ENCODE assay signal across 11 cellular contexts in the genomic region with DNA sequence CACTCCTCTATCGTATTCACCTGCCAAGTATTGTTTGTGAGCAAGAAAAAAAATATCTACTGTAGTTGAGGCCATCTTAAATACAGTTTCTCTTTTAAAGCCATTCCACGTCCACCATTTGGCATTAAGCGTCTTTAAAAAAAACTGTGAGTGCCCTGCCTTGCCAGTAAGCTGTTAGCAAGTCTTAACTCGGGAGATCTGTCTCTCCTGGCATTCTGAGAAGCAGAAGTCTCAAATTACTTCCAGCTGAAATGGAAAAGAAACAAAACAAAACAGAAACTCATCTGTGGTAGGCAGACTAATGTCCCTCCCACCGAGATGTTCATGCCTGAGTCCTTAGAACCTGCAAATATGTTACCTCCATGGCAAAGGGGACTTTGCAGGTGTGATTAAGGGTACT.
DNase-seq lines count a peak whose midpoint lies in the region; ATAC-seq lines count a peak whose summit lies in the region.
"Had no signal": no experiment of that assay in that cellular context is flagged by ENCODE, and none has a peak within 500 bp of the region (broad histone marks: within the 10 kb centered on the region; RNA-seq: fewer than 3 reads in every experiment).

No MANE protein-coding gene starts in this region.

- no peaks in the 10 kb centered on the region for H3K27me3 ChIP-seq in ACC112 (ENCODE audit: insufficient read depth, low read length)
- no peaks in the 10 kb centered on the region for H3K27me3 ChIP-seq in CD4-positive, alpha-beta memory T cell (ENCODE audit: insufficient read depth, low read length)
- H3K27me3 ChIP-seq: cardiac muscle cell had no signal

- peaks cover 5% of the 10 kb centered on the region for H3K36me3 Mint-ChIP-seq in natural killer cell treated with Interleukin-12 subunit alpha and Interleukin-12 subunit beta and Interleukin-15 and Interleukin-18, amount 100 ng/mL, for 72 hours
- peaks cover 0 to 7% of the 10 kb centered on the region in 2 donors for H3K36me3 Mint-ChIP-seq in CD4-positive, alpha-beta memory T cell
- H3K36me3 Mint-ChIP-seq in activated T-helper 1 cell treated with anti-CD3 and anti-CD28 coated beads, Interleukin-12 subunit alpha, Interleukin-12 subunit beta, Interleukin-2, Interleukin-4 antibody, amounts not matched to agents 30 ng/mL and 10 ng/mL and 1 ng/mL, durations not matched to agents 14 hours and 24 hours and 36 hours (ENCODE audit: low read depth), result peaks cover 5% of the 10 kb centered on the region

- no peaks in the 10 kb centered on the region for H3K27me3 Mint-ChIP-seq in natural killer cell treated with Interleukin-12 subunit alpha and Interleukin-12 subunit beta and Interleukin-15 and Interleukin-18, amount 100 ng/mL, for 72 hours
- H3K27me3 Mint-ChIP-seq in CD4-positive, alpha-beta memory T cell, result no peaks in the 10 kb centered on the region
- peaks cover 5% of the 10 kb centered on the region for H3K27me3 Mint-ChIP-seq in activated T-helper 1 cell treated with anti-CD3 and anti-CD28 coated beads, Interleukin-12 subunit alpha, Interleukin-12 subunit beta, Interleukin-2, Interleukin-4 antibody, amounts not matched to agents 30 ng/mL and 10 ng/mL and 1 ng/mL, durations not matched to agents 14 hours and 24 hours and 36 hours (ENCODE audit: insufficient read depth)

- intact Hi-C loops in CD4-positive, alpha-beta memory T cell (cut with micrococcal nuclease), result no loop called here
- intact Hi-C loops in activated T-helper 1 cell treated with anti-CD3 and anti-CD28 coated beads, Interleukin-12 subunit alpha, Interleukin-12 subunit beta, Interleukin-2, Interleukin-4 antibody, amounts not matched to agents 30 ng/mL and 10 ng/mL and 1 ng/mL, durations not matched to agents 14 hours and 24 hours and 36 hours (cut with micrococcal nuclease), result no loop called here

- peak overlapping the region; percentile 90 for H3K27ac ChIP-seq in ACC112 (ENCODE audit: low read depth, low read length)
- H3K27ac ChIP-seq in CD4-positive, alpha-beta memory T cell (ENCODE audit: low read depth, low read length), result no peak overlapping the region
- H3K27ac ChIP-seq: cardiac muscle cell had no signal

- peak overlapping the region; percentile 45 for H3K4me3 ChIP-seq in ACC112 (ENCODE audit: low read depth, low read length)
- no peak overlapping the region for H3K4me3 ChIP-seq in CD4-positive, alpha-beta memory T cell (ENCODE audit: low read length in 2 of 2)
- H3K4me3 ChIP-seq: cardiac muscle cell had no signal

- peaks cover 43% of the 10 kb centered on the region for H3K4me1 ChIP-seq in ACC112 (ENCODE audit: control insufficient read depth, insufficient read depth, low read length, unreplicated experiment)
- H3K4me1 ChIP-seq in CD4-positive, alpha-beta memory T cell (ENCODE audit: insufficient read depth, low read length), result no peaks in the 10 kb centered on the region

- peak overlapping the region in 1 of 2 donors; percentile 41 for H3K27ac Mint-ChIP-seq in natural killer cell treated with Interleukin-12 subunit alpha and Interleukin-12 subunit beta and Interleukin-15 and Interleukin-18, amount 100 ng/mL, for 72 hours
- H3K27ac Mint-ChIP-seq in CD4-positive, alpha-beta memory T cell, result peak overlapping the region in 1 of 7 donors; percentile 19
- no peak overlapping the region for H3K27ac Mint-ChIP-seq in activated T-helper 1 cell treated with anti-CD3 and anti-CD28 coated beads, Interleukin-12 subunit alpha, Interleukin-12 subunit beta, Interleukin-2, Interleukin-4 antibody, amounts not matched to agents 30 ng/mL and 10 ng/mL and 1 ng/mL, durations not matched to agents 14 hours and 24 hours and 36 hours

- H3K4me1 Mint-ChIP-seq in natural killer cell treated with Interleukin-12 subunit alpha and Interleukin-12 subunit beta and Interleukin-15 and Interleukin-18, amount 100 ng/mL, for 72 hours (ENCODE audit: low read depth in 2 of 2), result peaks cover 39 to 49% of the 10 kb centered on the region in 2 donors
- peaks cover 2 to 5% (median 4%) of the 10 kb centered on the region in 4 donors for H3K4me1 Mint-ChIP-seq in CD4-positive, alpha-beta memory T cell
- peaks cover 29% of the 10 kb centered on the region for H3K4me1 Mint-ChIP-seq in activated T-helper 1 cell treated with anti-CD3 and anti-CD28 coated beads, Interleukin-12 subunit alpha, Interleukin-12 subunit beta, Interleukin-2, Interleukin-4 antibody, amounts not matched to agents 30 ng/mL and 10 ng/mL and 1 ng/mL, durations not matched to agents 14 hours and 24 hours and 36 hours (ENCODE audit: low read depth)

- H3K36me3 ChIP-seq in ACC112 (ENCODE audit: insufficient read depth, low read length), result no peaks in the 10 kb centered on the region
- no peaks in the 10 kb centered on the region for H3K36me3 ChIP-seq in CD4-positive, alpha-beta memory T cell (ENCODE audit: insufficient read depth, low read length)
- H3K36me3 ChIP-seq: cardiac muscle cell had no signal

- peak overlapping the region; percentile 62 for H3K4me3 Mint-ChIP-seq in natural killer cell treated with Interleukin-12 subunit alpha and Interleukin-12 subunit beta and Interleukin-15 and Interleukin-18, amount 100 ng/mL, for 72 hours
- no peak overlapping the region for H3K4me3 Mint-ChIP-seq in CD4-positive, alpha-beta memory T cell
- no peak overlapping the region for H3K4me3 Mint-ChIP-seq in activated T-helper 1 cell treated with anti-CD3 and anti-CD28 coated beads, Interleukin-12 subunit alpha, Interleukin-12 subunit beta, Interleukin-2, Interleukin-4 antibody, amounts not matched to agents 30 ng/mL and 10 ng/mL and 1 ng/mL, durations not matched to agents 14 hours and 24 hours and 36 hours

- H3K9me3 ChIP-seq in CD4-positive, alpha-beta memory T cell (ENCODE audit: control insufficient read depth in 1 of 2, low read length in 2 of 2), result no peaks in the 10 kb centered on the region

- peak overlapping the region; percentile 98 for H2AFZ ChIP-seq in ACC112 (ENCODE audit: low read length, unreplicated experiment)

- peak; percentile 85 for DNase-seq in NCI-H2171 treated with DMSO at 0.1 percent for 48 hours (lab: John Stamatoyannopoulos, UW)
- no peak for DNase-seq in natural killer cell treated with Interleukin-12 subunit alpha and Interleukin-12 subunit beta and Interleukin-15 and Interleukin-18, amount 100 ng/mL, for 72 hours (ENCODE audit: low spot score)
- no peak for DNase-seq in CD4-positive, alpha-beta memory T cell
- no peak for DNase-seq in stimulated activated CD4-positive, alpha-beta T cell treated with anti-CD3 and anti-CD28 coated beads, Interleukin-4, amount 100 ng/mL, for 4 hours
- no peak for DNase-seq in activated T-helper 1 cell treated with anti-CD3 and anti-CD28 coated beads, Interleukin-12 subunit alpha, Interleukin-12 subunit beta, Interleukin-2, Interleukin-4 antibody, amounts not matched to agents 30 ng/mL and 10 ng/mL and 1 ng/mL, durations not matched to agents 14 hours and 24 hours and 36 hours (ENCODE audit: low spot score)
- DNase-seq: NCI-H1694, T-helper 9 cell had no signal

- POLR2A ChIA-PET in CD4-positive, alpha-beta memory T cell (lab: Charles Lee; ENCODE audit: partially characterized antibody), result no interaction called here

- H3K9me3 Mint-ChIP-seq in natural killer cell treated with Interleukin-12 subunit alpha and Interleukin-12 subunit beta and Interleukin-15 and Interleukin-18, amount 100 ng/mL, for 72 hours, result no peaks in the 10 kb centered on the region
- no peaks in the 10 kb centered on the region for H3K9me3 Mint-ChIP-seq in CD4-positive, alpha-beta memory T cell
- H3K9me3 Mint-ChIP-seq in activated T-helper 1 cell treated with anti-CD3 and anti-CD28 coated beads, Interleukin-12 subunit alpha, Interleukin-12 subunit beta, Interleukin-2, Interleukin-4 antibody, amounts not matched to agents 30 ng/mL and 10 ng/mL and 1 ng/mL, durations not matched to agents 14 hours and 24 hours and 36 hours, result peaks cover 4% of the 10 kb centered on the region

- no peaks in the 10 kb centered on the region for H3K79me2 ChIP-seq in ACC112 (ENCODE audit: control insufficient read depth, insufficient read depth, low read length, unreplicated experiment)

- ATAC-seq in esophagus mucosa (peak; percentile 43), GM21423 (IDR thresholded peaks at IDR 0.05; ENCODE audit: unreplicated experiment) (no peak)
- no peak for ATAC-seq in natural killer cell treated with Interleukin-12 subunit alpha and Interleukin-12 subunit beta and Interleukin-15 and Interleukin-18, amount 100 ng/mL, for 72 hours

- CTCF ChIA-PET in CD4-positive, alpha-beta memory T cell (lab: Charles Lee; ENCODE audit: partially characterized antibody), result interaction anchor here (0.7 kb wide), 1 partner anchor 299 kb away, joined by 3 read pairs; no protein-coding TSS in a partner anchor
